Comparison of ENCODE assay signal across 8 cellular contexts in the genomic region with DNA sequence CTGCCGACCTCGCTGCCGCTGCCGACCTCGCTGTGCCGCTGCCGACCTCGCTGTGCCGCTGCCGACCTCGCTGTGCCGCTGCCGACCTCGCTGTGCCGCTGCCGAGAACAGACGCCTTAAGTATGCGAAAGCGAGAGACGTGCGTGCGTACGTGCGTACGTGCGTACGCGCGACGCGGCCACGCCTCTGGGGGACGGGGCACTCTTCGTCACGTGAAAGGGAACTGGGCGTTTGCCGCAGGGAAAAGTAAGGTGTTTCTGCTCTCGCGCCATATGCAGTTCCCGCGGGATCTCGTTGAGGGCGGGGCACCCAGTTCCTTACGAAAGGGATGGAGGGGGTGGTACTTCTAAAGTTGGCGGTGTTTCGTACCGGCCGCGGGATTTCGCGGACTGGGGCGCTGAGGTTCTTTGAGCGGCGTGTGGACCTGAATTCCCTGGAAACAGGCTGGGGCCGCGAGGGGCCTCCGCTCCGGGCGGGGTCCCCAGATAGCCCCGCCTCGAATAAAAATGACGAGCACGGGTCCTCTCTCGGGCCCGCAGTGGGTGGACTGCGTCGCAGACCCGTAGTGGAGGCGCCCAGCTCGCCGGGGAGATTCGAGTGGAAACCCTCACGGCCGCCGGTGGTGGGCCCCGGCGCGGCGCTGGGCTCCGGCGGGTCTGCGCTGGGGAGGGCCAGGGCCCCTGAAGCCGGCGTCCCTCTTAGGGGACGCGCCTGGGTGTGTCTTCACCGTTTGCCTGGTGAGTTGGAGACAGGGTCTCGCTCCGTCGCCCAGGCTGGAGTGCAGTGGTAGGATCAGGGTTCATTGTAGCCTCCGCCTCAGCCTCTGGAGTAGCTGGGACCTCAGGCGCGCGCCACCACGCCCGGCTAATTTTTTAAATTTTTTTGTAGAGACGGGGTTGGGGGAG. TPM values are rescaled to one million over a fixed set of nuclear protein-coding genes. Genes with fewer than 3 reads are reported as not detected.
DNase-seq lines count a peak whose midpoint lies in the region; ATAC-seq and TF ChIP-seq lines count a peak whose summit lies in the region.

Gene EIF4A3 (minus strand): TSS at position 94 of the 905 bp plus-strand sequence. CDS start 167 bp downstream, outside the sequence.

- H3K4me1 Mint-ChIP-seq in osteocyte (ENCODE audit: unreplicated experiment) = peaks cover 41% of the 10 kb centered on the region

- H3K36me3 ChIP-seq in thymus (ENCODE audit: control insufficient read depth, insufficient read depth) = peaks cover 19% of the 10 kb centered on the region

- H3K27ac Mint-ChIP-seq in osteocyte (ENCODE audit: unreplicated experiment) = peak within 1 kb of the TSS; percentile 95

- no peaks in the 10 kb centered on the region for H3K27me3 Mint-ChIP-seq in osteocyte (ENCODE audit: unreplicated experiment)

- peak within 1 kb of the TSS; percentile 90 for H3K4me3 ChIP-seq in thymus (ENCODE audit: low read length)

- H3K4me3 Mint-ChIP-seq in osteocyte (ENCODE audit: unreplicated experiment) = peak within 1 kb of the TSS; percentile 95

- intact Hi-C loops in head of caudate nucleus (cut with DNase I) = loop anchor here (2.0 to 10.0 kb wide), 3 partner anchors 46 to 118 kb away; partner anchors contain the start of genes GAA, RNF213, SGSH and SLC26A11

- peak; percentile 98 to 99 (median 99) for DNase-seq in NCI-H1417 (lab: John Stamatoyannopoulos, UW)
- DNase-seq in SW 1271 (lab: John Stamatoyannopoulos, UW) = peak; percentile 94 to 96
- DNase-seq in activated naive CD8-positive, alpha-beta T cell treated with anti-CD3 and anti-CD28 coated beads, Interleukin-2, amount 50 U/mL, for 16 hours (ENCODE audit: low read depth, low spot score) = peak; percentile 90
- peak; percentile 93 to 99 (median 98) for DNase-seq in head of caudate nucleus
- DNase-seq in osteocyte (ENCODE audit: extremely low spot score, unreplicated experiment) = peak; percentile 98

- peaks cover 25% of the 10 kb centered on the region for H3K4me1 ChIP-seq in thymus (ENCODE audit: control insufficient read depth, insufficient read depth, low read length)

- peaks cover 5% of the 10 kb centered on the region for H3K36me3 Mint-ChIP-seq in osteocyte (ENCODE audit: unreplicated experiment)

- H3K27ac ChIP-seq in thymus (ENCODE audit: low read depth) = peak within 1 kb of the TSS; percentile 94

- peak; percentile 89 for ATAC-seq in HG02678 (IDR thresholded peaks at IDR 0.05; ENCODE audit: unreplicated experiment)

- peak; percentile 99 for TF ChIP-seq POLR2A in GM10847 (IDR thresholded peaks at IDR 0.05; ENCODE audit: extremely low read depth, insufficient read length)

- H3K27me3 ChIP-seq in thymus (ENCODE audit: control insufficient read depth, insufficient read depth) = no peaks in the 10 kb centered on the region

- H3K9me3 ChIP-seq in thymus (ENCODE audit: control insufficient read depth) = no peaks in the 10 kb centered on the region

- no peaks in the 10 kb centered on the region for H3K9me3 Mint-ChIP-seq in osteocyte (ENCODE audit: unreplicated experiment)

- no peak for TF ChIP-seq CTCF in osteocyte (IDR thresholded peaks at IDR 0.05)

- under 1% methylated on average over 97 of the region's 97 CpGs for WGBS in thymus

RNA-seq across cellular contexts. Expression of gene EIF4A3, which starts in this region (rescaled TPM):
- 85.7 and 86.6 TPM in 2 replicates for total RNA-seq in osteocyte
- 76.3 TPM for polyA plus RNA-seq in thymus

Comparison
In these comparisons a context has a peak if more than half of its experiments do, and no peak if none do; other contexts are left out.
1. Peak in every context shown above with its lines: DNase-seq, ATAC-seq, H3K4me3 ChIP-seq and H3K27ac ChIP-seq.